Comparison of ENCODE assay signal across 9 cellular contexts in the genomic region with DNA sequence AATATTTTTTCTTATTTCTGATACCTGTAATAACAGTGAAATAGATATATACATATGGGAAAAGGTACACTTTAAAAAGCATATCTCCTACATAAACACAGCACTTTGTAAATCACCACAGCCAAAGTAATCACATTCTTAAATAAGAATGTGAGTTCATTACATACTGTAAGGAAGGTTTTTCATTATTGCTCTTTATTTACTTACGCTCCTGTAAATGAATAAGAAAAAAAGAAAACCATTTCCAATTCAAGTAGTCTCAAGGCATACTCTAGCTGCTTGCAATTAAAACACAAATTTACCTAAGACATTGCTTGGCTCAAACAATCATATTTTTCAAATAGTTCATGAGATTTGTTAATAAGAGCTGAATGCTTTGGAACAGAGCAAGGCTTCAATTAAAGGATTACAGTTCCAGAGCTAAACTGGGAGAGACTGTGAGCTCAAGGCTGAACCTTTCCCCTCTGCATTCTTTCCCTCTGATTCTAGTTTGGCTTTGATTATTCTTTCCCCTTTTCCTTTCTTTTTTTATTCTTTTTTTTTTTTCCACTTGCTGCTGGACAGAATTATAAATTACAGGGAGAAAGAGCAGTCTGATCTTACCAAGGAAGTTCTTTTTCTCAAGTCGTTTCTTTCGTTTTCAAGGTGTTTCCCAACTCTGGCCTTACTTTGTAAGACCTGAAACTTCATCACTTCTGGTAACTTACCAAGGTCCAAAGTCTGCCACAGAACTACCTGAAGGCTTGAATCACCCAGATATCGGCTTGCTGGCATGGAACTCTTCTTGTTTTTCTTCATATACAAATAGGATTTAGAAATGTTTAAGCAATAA.
DNase-seq lines count a peak whose midpoint lies in the region; ATAC-seq and TF ChIP-seq lines count a peak whose summit lies in the region.
"Had no signal": no experiment of that assay in that cellular context is flagged by ENCODE, and none has a peak within 500 bp of the region (broad histone marks: within the 10 kb centered on the region; RNA-seq: fewer than 3 reads in every experiment).

No MANE protein-coding gene starts in this region.

- TF ChIP-seq CTCF in PC-9 (conservative IDR thresholded peaks at IDR 0.05): no peak
- no peak for TF ChIP-seq CTCF in epithelial cell of esophagus (IDR thresholded peaks at IDR 0.05; ENCODE audit: insufficient read depth, low read depth, low read length, missing control alignments)
- TF ChIP-seq CTCF in spleen (IDR thresholded peaks at IDR 0.05 in 8 of 11, conservative IDR thresholded peaks at IDR 0.05 in 3 of 11): no peak

- H3K27ac ChIP-seq in PC-9: peak overlapping the region; percentile 14
- H3K27ac ChIP-seq in spleen: peak overlapping the region in 7 of 8 donors; percentile 16 to 78 (median 46)

- no peaks in the 10 kb centered on the region; the same call in 1 of the 2 replicates for H3K36me3 ChIP-seq in PC-9 (ENCODE audit: low read depth)
- no peaks in the 10 kb centered on the region for H3K36me3 ChIP-seq in spleen

- CTCF ChIA-PET in activated CD4-positive, alpha-beta T cell treated with anti-CD3 and anti-CD28 coated beads, Interleukin-2, amount 10 ng/mL, durations not matched to agents 7 days and 5 days (lab: Charles Lee): interaction anchor here (0.6 to 2.6 kb wide), 16 partner anchors 9 to 285 kb away, joined by 3 to 11 read pairs (median 4); no protein-coding TSS in a partner anchor
- CTCF ChIA-PET in PC-9 (lab: Charles Lee): no interaction called here

- H3K4me1 Mint-ChIP-seq in activated CD4-positive, alpha-beta T cell treated with anti-CD3 and anti-CD28 coated beads, Interleukin-2, amount 10 ng/mL, durations not matched to agents 7 days and 5 days: peaks cover 64% of the 10 kb centered on the region
- H3K4me1 Mint-ChIP-seq: B cell had no signal

- peaks cover 19% of the 10 kb centered on the region for H3K36me3 Mint-ChIP-seq in activated CD4-positive, alpha-beta T cell treated with anti-CD3 and anti-CD28 coated beads, Interleukin-2, amount 10 ng/mL, durations not matched to agents 7 days and 5 days (ENCODE audit: low read depth)

- POLR2A ChIA-PET in activated CD4-positive, alpha-beta T cell treated with anti-CD3 and anti-CD28 coated beads, Interleukin-2, amount 10 ng/mL, durations not matched to agents 7 days and 5 days (lab: Charles Lee): interaction anchor here (1.1 to 1.6 kb wide), 3 partner anchors 151 to 164 kb away, joined by 4 to 11 read pairs (median 7); no protein-coding TSS in a partner anchor
- POLR2A ChIA-PET in PC-9 (lab: Charles Lee; ENCODE audit: unreplicated experiment): interaction anchor here (0.6 kb wide), 2 partner anchors 12 to 29 kb away, joined by 4 to 5 read pairs; no protein-coding TSS in a partner anchor

- no peaks in the 10 kb centered on the region for H3F3A ChIP-seq in PC-9 (ENCODE audit: insufficient read depth, low read depth)

- no peaks in the 10 kb centered on the region for H3K79me2 ChIP-seq in PC-9 (ENCODE audit: low read depth)

- no peak overlapping the region for H2AFZ ChIP-seq in PC-9

- intact Hi-C loops in PC-9 (cut with micrococcal nuclease; ENCODE audit: unreplicated experiment) (no loop called here), spleen (cut with DNase I; ENCODE audit: low total_unique reads) (no loop called here), left ventricle myocardium superior (cut with micrococcal nuclease) (no loop called here)

- peak overlapping the region; percentile 94 for H3K27ac Mint-ChIP-seq in activated CD4-positive, alpha-beta T cell treated with anti-CD3 and anti-CD28 coated beads, Interleukin-2, amount 10 ng/mL, durations not matched to agents 7 days and 5 days
- H3K27ac Mint-ChIP-seq: B cell had no signal

- no peak for ATAC-seq in left ventricle myocardium superior

- H3K9me2 ChIP-seq in PC-9 (ENCODE audit: insufficient read depth): no peaks in the 10 kb centered on the region

- H3K9me3 Mint-ChIP-seq in activated CD4-positive, alpha-beta T cell treated with anti-CD3 and anti-CD28 coated beads, Interleukin-2, amount 10 ng/mL, durations not matched to agents 7 days and 5 days: peaks cover 10% of the 10 kb centered on the region

- H3K4me1 ChIP-seq in PC-9 (replicated peaks; ENCODE audit: insufficient read depth) (no peaks in the 10 kb centered on the region), spleen (peaks cover 0 to 7% (median 3%) of the 10 kb centered on the region in 6 donors)

- H3K4me3 ChIP-seq in PC-9 (no peak overlapping the region), epithelial cell of esophagus (ENCODE audit: low read length) (no peak overlapping the region), spleen (peak overlapping the region in 2 of 8 donors; percentile 9 to 46)

- H3K9me3 ChIP-seq in PC-9 (ENCODE audit: insufficient read depth, low read depth) (0 out of 2 replicates have a peak, but pooled peaks cover 3% of the 10 kb centered on the region), spleen (no peaks in the 10 kb centered on the region)

- H3K27me3 Mint-ChIP-seq in activated CD4-positive, alpha-beta T cell treated with anti-CD3 and anti-CD28 coated beads, Interleukin-2, amount 10 ng/mL, durations not matched to agents 7 days and 5 days: no peaks in the 10 kb centered on the region
- H3K27me3 Mint-ChIP-seq: B cell had no signal

- BruUV-seq in PC-9 (replicated peaks; lab: Mats Ljungman, UMichigan): no TSS peak

- TF ChIP-seq POLR2A in spleen (IDR thresholded peaks at IDR 0.05): no peak

- H4K20me1 ChIP-seq in PC-9 (ENCODE audit: insufficient read depth): no peaks in the 10 kb centered on the region

- H3K4me2 ChIP-seq in PC-9: no peak overlapping the region

- no peak for DNase-seq in activated CD4-positive, alpha-beta T cell treated with anti-CD3 and anti-CD28 coated beads, Interleukin-2, amount 10 ng/mL, durations not matched to agents 7 days and 5 days
- DNase-seq in activated CD4-positive, alpha-beta T cell treated with anti-CD3 and anti-CD28 coated beads, Interleukin-2, amount 50 U/mL, for 48 hours: no peak
- DNase-seq in PC-9 (no peak), epithelial cell of esophagus (ENCODE audit: low read depth) (peak; percentile 38), spleen (no peak), hepatic stellate cell (ENCODE audit: low spot score) (no peak), NCI-H146 treated with DMSO at 0.1 percent for 48 hours (lab: John Stamatoyannopoulos, UW; ENCODE audit: unreplicated experiment) (no peak), left ventricle myocardium superior (no peak)

- no peaks in the 10 kb centered on the region for H3K27me3 ChIP-seq in PC-9 (ENCODE audit: insufficient read depth, low read depth)
- no peaks in the 10 kb centered on the region for H3K27me3 ChIP-seq in spleen (replicated peaks in 1 of 7)

- 25 to 45% (median 41%) methylated on average over 4 of the region's 4 CpGs for WGBS in spleen, 5 donors

- peak overlapping the region; percentile 84 for H3K4me3 Mint-ChIP-seq in activated CD4-positive, alpha-beta T cell treated with anti-CD3 and anti-CD28 coated beads, Interleukin-2, amount 10 ng/mL, durations not matched to agents 7 days and 5 days
- H3K4me3 Mint-ChIP-seq: B cell had no signal
